In the genomic region with DNA sequence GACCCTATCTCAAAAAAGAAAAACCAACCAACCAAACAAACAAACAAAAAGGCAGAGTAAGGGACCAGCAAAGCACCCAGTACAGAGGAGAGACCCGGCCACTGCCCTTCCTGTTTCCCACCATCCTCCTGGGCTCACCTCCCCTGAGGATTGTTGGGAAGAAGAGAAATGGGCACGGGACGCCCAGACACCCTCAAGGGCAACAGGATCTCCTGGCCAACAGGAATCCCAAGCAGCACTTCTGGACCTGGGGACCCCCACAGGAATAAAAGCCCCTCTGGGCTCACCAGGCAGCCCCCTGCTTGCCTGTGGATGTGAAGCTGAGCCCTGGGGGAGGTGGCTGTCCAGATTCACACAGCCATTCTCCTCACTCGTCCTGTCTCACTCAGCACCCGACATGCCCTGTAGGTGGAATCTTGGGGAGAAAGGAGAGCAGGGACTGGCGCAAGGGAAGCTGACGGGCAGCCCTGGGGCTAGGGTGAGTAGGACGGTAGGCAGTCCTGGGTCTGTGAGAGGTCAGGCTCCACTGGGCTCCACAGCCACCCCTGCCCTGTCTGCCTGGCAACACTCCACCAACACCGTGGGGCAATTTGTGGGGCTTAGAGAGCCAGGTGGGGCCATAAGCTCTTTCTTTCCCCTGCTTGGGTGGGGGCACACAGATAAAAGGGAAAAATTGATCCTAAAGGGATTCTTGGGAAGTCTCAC, we compare ENCODE assay signal across 24 cellular contexts. TPM values are rescaled to one million over a fixed set of nuclear protein-coding genes. Genes with fewer than 3 reads are reported as not detected.
"Had no signal": no experiment of that assay in that cellular context is flagged by ENCODE, and none has a peak within 500 bp of the region (broad histone marks: within the 10 kb centered on the region; RNA-seq: fewer than 3 reads in every experiment).

No MANE protein-coding gene starts in this region.

- DNase-seq: activated CD4-positive, alpha-beta T cell treated with anti-CD3 and anti-CD28 coated beads for 48 hours; activated CD4-positive, alpha-beta T cell treated with anti-CD3 and anti-CD28 coated beads, Interleukin-2, amount 50 U/mL, for 4 hours; activated CD4-positive, CD25-positive, alpha-beta regulatory T cell treated with anti-CD3 and anti-CD28 coated beads, Interleukin-2, amount 50 U/mL, for 72 hours; activated CD8-positive, alpha-beta memory T cell treated with anti-CD3 and anti-CD28 coated beads, Interleukin-2, amount 50 U/mL, for 48 hours; activated CD8-positive, alpha-beta T cell treated with anti-CD3 and anti-CD28 coated beads, Interleukin-2, amount 10 ng/mL, durations not matched to agents 7 days and 5 days; activated naive CD8-positive, alpha-beta T cell treated with anti-CD3 and anti-CD28 coated beads, Interleukin-2, amount 50 U/mL, for 24 hours; activated T-cell treated with anti-CD3 and anti-CD28 coated beads, Interleukin-2, amount 50 U/mL, for 1 hour; amniotic stem cell; KG1; NCI-H1048; NCI-H1694 treated with DMSO at 0.1 percent for 48 hours; NCI-H2029 treated with DMSO at 0.1 percent for 48 hours; NCI-H510A; Peyer's patch; Right ventricle myocardium superior; SW 1271 had no signal

- FAIRE-seq: astrocyte had no signal

- H3K9me3 ChIP-seq: Peyer's patch, SJSA1 had no signal

- H3K36me3 ChIP-seq: cardiac muscle cell, Peyer's patch had no signal

- H3K4me3 ChIP-seq: cardiac muscle cell, Peyer's patch, SJSA1 had no signal

- ATAC-seq: activated CD8-positive, alpha-beta T cell treated with anti-CD3 and anti-CD28 coated beads, Interleukin-2, amount 10 ng/mL, durations not matched to agents 7 days and 5 days; activated naive CD8-positive, alpha-beta T cell treated with anti-CD3 and anti-CD28 coated beads, Interleukin-2, amount 50 U/mL, for 24 hours; WTC11 had no signal

- H3K27ac Mint-ChIP-seq: activated CD8-positive, alpha-beta T cell treated with anti-CD3 and anti-CD28 coated beads, Interleukin-2, amount 10 ng/mL, durations not matched to agents 7 days and 5 days; activated naive CD4-positive, alpha-beta T cell treated with anti-CD3 and anti-CD28 coated beads, Interleukin-2, amount 50 U/mL, for 24 hours; activated naive CD8-positive, alpha-beta T cell treated with anti-CD3 and anti-CD28 coated beads, Interleukin-2, amount 50 U/mL, for 24 hours; WTC11 had no signal

- H3K4me3 Mint-ChIP-seq: activated CD8-positive, alpha-beta T cell treated with anti-CD3 and anti-CD28 coated beads, Interleukin-2, amount 10 ng/mL, durations not matched to agents 7 days and 5 days; activated naive CD4-positive, alpha-beta T cell treated with anti-CD3 and anti-CD28 coated beads, Interleukin-2, amount 50 U/mL, for 24 hours; activated naive CD8-positive, alpha-beta T cell treated with anti-CD3 and anti-CD28 coated beads, Interleukin-2, amount 50 U/mL, for 24 hours; brain; WTC11 had no signal

- H3K27ac ChIP-seq: cardiac muscle cell, Peyer's patch, RWPE1, SJSA1 had no signal

- H3K36me3 Mint-ChIP-seq: activated naive CD4-positive, alpha-beta T cell treated with anti-CD3 and anti-CD28 coated beads, Interleukin-2, amount 50 U/mL, for 24 hours; brain; WTC11 had no signal

- H3K27me3 Mint-ChIP-seq: activated naive CD4-positive, alpha-beta T cell treated with anti-CD3 and anti-CD28 coated beads, Interleukin-2, amount 50 U/mL, for 24 hours; brain had no signal

- H3K27me3 ChIP-seq: cardiac muscle cell, Peyer's patch, SJSA1 had no signal

RNA-seq across cellular contexts. Expression of a gene that starts 18.8 kb away (rescaled TPM):
- total RNA-seq: LHCN-M2 had no signal
